Comparison of ENCODE assay signal across 8 cellular contexts in the genomic region with DNA sequence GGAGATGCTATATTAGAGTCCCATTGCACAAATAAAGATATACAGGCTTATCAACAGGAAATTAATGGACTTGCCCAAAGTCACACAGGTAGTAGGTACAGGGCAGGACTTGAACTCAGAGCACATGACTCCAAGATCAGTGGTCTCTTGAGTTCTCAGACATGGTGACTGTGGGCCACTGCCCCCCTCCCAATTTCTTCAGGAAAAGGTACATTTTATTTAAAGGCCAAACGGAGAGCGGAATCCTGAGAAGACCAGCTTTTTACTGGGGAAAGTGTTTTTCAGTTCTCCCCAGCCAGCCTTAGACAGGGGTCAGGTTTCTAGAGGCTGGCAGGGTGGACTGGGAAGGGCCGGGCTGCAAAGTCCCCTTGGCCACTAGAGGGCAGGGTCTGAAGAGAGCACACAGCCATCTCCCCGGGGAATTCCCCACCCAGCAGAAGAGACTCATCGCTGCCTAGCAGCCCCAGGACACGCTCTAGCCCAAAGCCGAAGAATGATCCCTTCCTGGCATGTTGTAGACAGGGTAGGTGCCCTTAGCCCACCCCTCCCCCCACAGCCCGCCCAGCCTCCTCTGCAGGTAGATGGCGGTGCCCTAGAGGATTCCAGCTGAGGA. TPM values are rescaled to one million over a fixed set of nuclear protein-coding genes. Genes with fewer than 3 reads are reported as not detected.
A peak's percentile ranks its signal among the peaks of the same experiment; 100 is the strongest.
DNase-seq lines count a peak whose midpoint lies in the region; ATAC-seq and TF ChIP-seq lines count a peak whose summit lies in the region.

No MANE protein-coding gene starts in this region.

- H3K4me2 ChIP-seq in GM23248 (ENCODE audit: unreplicated experiment) (no peak overlapping the region), Loucy (ENCODE audit: low read depth, low read length, poor library complexity, severe bottlenecking) (no peak overlapping the region), SK-N-SH (no peak overlapping the region)

- peak; percentile 41 for TF ChIP-seq RAD21 in SK-N-SH (IDR thresholded peaks at IDR 0.05; ENCODE audit: low read length)

- H3F3A ChIP-seq in GM23248 (ENCODE audit: insufficient read depth) (no peaks in the 10 kb centered on the region), Loucy (ENCODE audit: low read depth) (no peaks in the 10 kb centered on the region), SK-N-SH (replicated peaks; ENCODE audit: insufficient read depth) (no peaks in the 10 kb centered on the region)

- H3K4me3 Mint-ChIP-seq in activated naive CD4-positive, alpha-beta T cell treated with anti-CD3 and anti-CD28 coated beads for 36 hours = no peak overlapping the region

- H3K4me3 ChIP-seq in GM23248 (no peak overlapping the region), Loucy (ENCODE audit: low read length, poor library complexity, severe bottlenecking) (no peak overlapping the region), SK-N-SH (ENCODE audit: low read depth in 2 of 2, low read length in 1 of 2) (no peak overlapping the region), psoas muscle (no peak overlapping the region), vagina (no peak overlapping the region)

- H4K20me1 ChIP-seq in GM23248 (ENCODE audit: insufficient read depth) (no peaks in the 10 kb centered on the region), Loucy (ENCODE audit: insufficient read depth, low read length, poor library complexity, severe bottlenecking) (no peaks in the 10 kb centered on the region), SK-N-SH (ENCODE audit: insufficient read depth) (no peaks in the 10 kb centered on the region)

- no peaks in the 10 kb centered on the region for H3K27me3 Mint-ChIP-seq in activated naive CD4-positive, alpha-beta T cell treated with anti-CD3 and anti-CD28 coated beads for 36 hours (ENCODE audit: low read depth)

- H3K27me3 ChIP-seq in GM23248 (replicated peaks; ENCODE audit: insufficient read depth) = no peaks in the 10 kb centered on the region
- no peaks in the 10 kb centered on the region for H3K27me3 ChIP-seq in Loucy (ENCODE audit: insufficient read depth, low read length, poor library complexity, severe bottlenecking)
- no peaks in the 10 kb centered on the region for H3K27me3 ChIP-seq in SK-N-SH (ENCODE audit: insufficient read depth)
- no peaks in the 10 kb centered on the region for H3K27me3 ChIP-seq in psoas muscle (ENCODE audit: insufficient read depth in 3 of 3, low read length in 2 of 3)
- no peaks in the 10 kb centered on the region for H3K27me3 ChIP-seq in vagina

- no peaks in the 10 kb centered on the region for H3K4me1 ChIP-seq in GM23248 (ENCODE audit: insufficient read depth)
- H3K4me1 ChIP-seq in Loucy (ENCODE audit: insufficient read depth, low read length, poor library complexity, severe bottlenecking) = peaks cover under 1% of the 10 kb centered on the region
- no peaks in the 10 kb centered on the region; a peak in 1 of 4 replicates for H3K4me1 ChIP-seq in SK-N-SH (ENCODE audit: control insufficient read depth in 1 of 2, insufficient read depth in 2 of 2, low read depth in 1 of 2, low read length in 1 of 2)
- H3K4me1 ChIP-seq in psoas muscle = peaks cover 17% of the 10 kb centered on the region
- no peaks in the 10 kb centered on the region for H3K4me1 ChIP-seq in vagina

- POLR2A ChIA-PET in SK-N-SH (lab: Yijun Ruan, JAX) = no interaction called here

- peak; percentile 83 for TF ChIP-seq CTCF in Loucy (conservative IDR thresholded peaks at IDR 0.05; ENCODE audit: low read length)
- TF ChIP-seq CTCF in SK-N-SH (IDR thresholded peaks at IDR 0.05) = peak; percentile 77
- peak; percentile 79 for TF ChIP-seq CTCF in psoas muscle (IDR thresholded peaks at IDR 0.05)
- TF ChIP-seq CTCF in vagina (IDR thresholded peaks at IDR 0.05) = peak in 2 of 3 experiments; percentile 56 to 66

- peak; percentile 97 to 98 (median 98) for ATAC-seq in psoas muscle

- no peak overlapping the region for H2AFZ ChIP-seq in GM23248
- no peak overlapping the region for H2AFZ ChIP-seq in Loucy (ENCODE audit: low read length)
- no peak overlapping the region for H2AFZ ChIP-seq in SK-N-SH (ENCODE audit: low read depth)

- no peak overlapping the region for H3K27ac ChIP-seq in GM23248
- H3K27ac ChIP-seq in SK-N-SH (ENCODE audit: low read depth in 2 of 2, low read length in 1 of 2) = no peak overlapping the region
- H3K27ac ChIP-seq in psoas muscle = no peak overlapping the region
- no peak overlapping the region for H3K27ac ChIP-seq in vagina

- H3K9me3 ChIP-seq in GM23248 (ENCODE audit: low read depth) (no peaks in the 10 kb centered on the region), Loucy (ENCODE audit: insufficient read depth, low read depth, low read length) (no peaks in the 10 kb centered on the region), SK-N-SH (no peaks in the 10 kb centered on the region), psoas muscle (no peaks in the 10 kb centered on the region), vagina (no peaks in the 10 kb centered on the region)

- H3K79me2 ChIP-seq in GM23248 (ENCODE audit: insufficient read depth) (no peaks in the 10 kb centered on the region), Loucy (ENCODE audit: insufficient read depth, low read length) (no peaks in the 10 kb centered on the region), SK-N-SH (ENCODE audit: insufficient read depth) (no peaks in the 10 kb centered on the region)

- WGBS in GM23248 (ENCODE audit: low coverage in 1 of 2, low lambda C conversion rate in 2 of 2, missing lambda C conversion rate in 2 of 2), 2 experiments = 45 to 50% methylated on average over 8 to 9 of the region's 9 CpGs
- 68% methylated on average over 3 of the region's 9 CpGs for WGBS in SK-N-SH (ENCODE audit: low lambda C conversion rate)
- WGBS in psoas muscle, 3 donors = 48 to 50% (median 49%) methylated on average over 9 of the region's 9 CpGs

- CTCF ChIA-PET in SK-N-SH (lab: Yijun Ruan, JAX) = interaction anchor here (0.7 to 4.3 kb wide), 18 partner anchors 9 to 252 kb away, joined by 3 to 34 read pairs (median 4); no protein-coding TSS in a partner anchor
- CTCF ChIA-PET in activated naive CD4-positive, alpha-beta T cell treated with anti-CD3 and anti-CD28 coated beads for 36 hours (lab: Charles Lee) = interaction anchor here (0.6 to 4.9 kb wide), 20 partner anchors 10 to 251 kb away, joined by 3 to 34 read pairs (median 4); a partner anchor contains a TSS

- H3K9me2 ChIP-seq in GM23248 (ENCODE audit: insufficient read depth) = no peaks in the 10 kb centered on the region
- no peaks in the 10 kb centered on the region for H3K9me2 ChIP-seq in Loucy (replicated peaks; ENCODE audit: low read depth, low read length)
- H3K9me2 ChIP-seq in SK-N-SH = no peaks in the 10 kb centered on the region

- no peak overlapping the region for H3K27ac Mint-ChIP-seq in activated naive CD4-positive, alpha-beta T cell treated with anti-CD3 and anti-CD28 coated beads for 36 hours

- peaks cover 6% of the 10 kb centered on the region for H3K36me3 Mint-ChIP-seq in activated naive CD4-positive, alpha-beta T cell treated with anti-CD3 and anti-CD28 coated beads for 36 hours (ENCODE audit: low read depth)

- TF ChIP-seq EP300 in SK-N-SH (IDR thresholded peaks at IDR 0.05; ENCODE audit: borderline replicate concordance in 1 of 2, low read depth in 1 of 2, low read length in 1 of 2) = no peak

- no peaks in the 10 kb centered on the region for H3K9me3 Mint-ChIP-seq in activated naive CD4-positive, alpha-beta T cell treated with anti-CD3 and anti-CD28 coated beads for 36 hours

- TF ChIP-seq POLR2A in vagina (IDR thresholded peaks at IDR 0.05) = no peak

- H3K9ac ChIP-seq in GM23248 = no peak overlapping the region
- H3K9ac ChIP-seq in Loucy (ENCODE audit: low read depth, low read length, poor library complexity, severe bottlenecking) = no peak overlapping the region
- H3K9ac ChIP-seq in SK-N-SH = no peak overlapping the region

- DNase-seq in EL = peak; percentile 85
- DNase-seq in GM23248 = peak; percentile 95
- peak; percentile 68 for DNase-seq in SK-N-SH
- DNase-seq in activated naive CD4-positive, alpha-beta T cell treated with anti-CD3 and anti-CD28 coated beads for 36 hours = peak; percentile 89
- DNase-seq in head of caudate nucleus = peak; percentile 22 to 85 (median 59)
- DNase-seq in psoas muscle = peak; percentile 68 to 87
- no peak for DNase-seq in vagina (ENCODE audit: extremely low spot score in 2 of 2)

- in situ Hi-C loops in GM23248 (cut with MboI) = loop anchor here (25.0 kb wide), 1 partner anchor 353 kb away; no protein-coding TSS in a partner anchor

- peaks cover 11% of the 10 kb centered on the region for H3K4me1 Mint-ChIP-seq in activated naive CD4-positive, alpha-beta T cell treated with anti-CD3 and anti-CD28 coated beads for 36 hours (ENCODE audit: low read depth)

- intact Hi-C loops in activated naive CD4-positive, alpha-beta T cell treated with anti-CD3 and anti-CD28 coated beads for 36 hours (cut with micrococcal nuclease) = loop anchor here (1.0 to 5.0 kb wide), 6 partner anchors 38 to 368 kb away; no protein-coding TSS in a partner anchor
- intact Hi-C loops in head of caudate nucleus (cut with DNase I) = loop anchor here (10.0 kb wide), 1 partner anchor 64 kb away; no protein-coding TSS in a partner anchor
- intact Hi-C loops in psoas muscle (cut with DNase I) = loop anchor here (2.0 to 10.0 kb wide), 5 partner anchors 62 to 366 kb away; no protein-coding TSS in a partner anchor
- intact Hi-C loops in vagina (cut with DNase I) = loop anchor here (5.0 kb wide), 1 partner anchor 143 kb away; no protein-coding TSS in a partner anchor

- H3K36me3 ChIP-seq in GM23248 (ENCODE audit: low read depth) = no peaks in the 10 kb centered on the region
- no peaks in the 10 kb centered on the region for H3K36me3 ChIP-seq in Loucy (ENCODE audit: insufficient read depth, low read length)
- H3K36me3 ChIP-seq in SK-N-SH (replicated peaks in 1 of 2; ENCODE audit: control insufficient read depth in 1 of 2, insufficient read depth in 2 of 2, low read length in 1 of 2) = peaks cover 0 to 13% of the 10 kb centered on the region in 2 experiments
- peaks cover 0 to 26% of the 10 kb centered on the region in 2 donors for H3K36me3 ChIP-seq in psoas muscle (ENCODE audit: insufficient read depth in 1 of 2, low read depth in 1 of 2)
- H3K36me3 ChIP-seq in vagina = no peaks in the 10 kb centered on the region

TF ChIP-seq in SK-N-SH, 30 proteins besides CTCF, POLR2A, EP300 and RAD21 (continues in another document):
- TF ChIP-seq GATA2 (CRISPR knock-in tag; IDR thresholded peaks at IDR 0.05) (no peak), FOXM1 (IDR thresholded peaks at IDR 0.05; ENCODE audit: low read depth) (no peak)

RNA-seq across cellular contexts. Expression of a gene that starts 29.7 kb away (rescaled TPM):
- 6.1 and 9.1 TPM in 2 replicates for total RNA-seq in GM23248 (2014; rRNA removed; shearing (Covaris generic))
- polyA plus RNA-seq in GM23248 (2016; fragmentation: Nextera tagmentation; extraction: Ambion mirVana) (9.3 and 11.0 TPM in 2 replicates), SK-N-SH (2012; rRNA removed) (10.9 and 16.2 TPM in 2 replicates), psoas muscle (1 to 10 TPM; 5.0 to 7.4 (median 6.7) TPM)
- polyA plus RNA-seq in SK-N-SH (2012; cell fraction: cytosol; rRNA removed) = 6.5 and 7.3 TPM in 2 replicates
- 78.4 and 84.8 TPM in 2 replicates for polyA plus RNA-seq in SK-N-SH (2012; cell fraction: nucleus; rRNA removed)
- total RNA-seq in activated naive CD4-positive, alpha-beta T cell treated with anti-CD3 and anti-CD28 coated beads for 36 hours = 10 to 100 TPM; 14.4 to 16.3 TPM
- total RNA-seq in psoas muscle (1 to 10 TPM; 4.1 to 8.8 (median 5.1) TPM), vagina (14.2 TPM)

Comparison
In these comparisons a context has a peak if more than half of its experiments do, and no peak if none do; other contexts are left out.
1. DNase-seq: peak in EL (single experiment), GM23248 (single experiment), SK-N-SH (single experiment), activated naive CD4-positive, alpha-beta T cell treated with anti-CD3 and anti-CD28 coated beads for 36 hours (single experiment), head of caudate nucleus (42 of 42) and psoas muscle (2 of 2); none in vagina (0 of 2).
2. Peak in every context shown above with its lines, with median percentiles within 50 percentile points of each other: CTCF ChIP-seq.